30 cellular contexts compared by ENCODE assay signal in genomic region chr2:67833632-67834031, GRCh38.
"Had no signal": no experiment of that assay in that cellular context is flagged by ENCODE, and none has a peak within 500 bp of the region (broad histone marks: within the 10 kb centered on the region; RNA-seq: fewer than 3 reads in every experiment).

No MANE protein-coding gene starts in this region.

- FAIRE-seq: islet of Langerhans, kidney, pancreas, small intestine, urothelium cell line had no signal

- ATAC-seq: natural killer cell; pancreas; right cardiac atrium; stimulated activated effector memory CD8-positive, alpha-beta T cell treated with anti-CD3 and anti-CD28 coated beads, Interleukin-12 subunit alpha, Interleukin-12 subunit beta, amount 100 ng/mL, for 72 hours; upper lobe of right lung had no signal

- H3K36me3 Mint-ChIP-seq: immature natural killer cell; mesothelial cell of epicardium; natural killer cell; stimulated activated effector memory CD8-positive, alpha-beta T cell treated with anti-CD3 and anti-CD28 coated beads, Interleukin-12 subunit alpha, Interleukin-12 subunit beta, amount 100 ng/mL, for 72 hours had no signal

- H3K4me1 Mint-ChIP-seq: immature natural killer cell; mesothelial cell of epicardium; naive B cell; natural killer cell; neural crest cell; stimulated activated effector memory CD8-positive, alpha-beta T cell treated with anti-CD3 and anti-CD28 coated beads, Interleukin-12 subunit alpha, Interleukin-12 subunit beta, amount 100 ng/mL, for 72 hours had no signal

- H3K27me3 ChIP-seq: pancreas, sigmoid colon, spleen, suprapubic skin, tibial artery, upper lobe of right lung had no signal

- H3K4me1 ChIP-seq: left ventricle myocardium inferior, prostate gland, spleen, suprapubic skin, tibial artery, upper lobe of right lung had no signal

- H3K4me3 ChIP-seq: left ventricle myocardium inferior, lung, pancreas, prostate gland, sigmoid colon, spleen, suprapubic skin, thoracic aorta, tibial artery, upper lobe of right lung had no signal

- H3K9me3 ChIP-seq: left ventricle myocardium inferior, pancreas, prostate gland, sigmoid colon, spleen, suprapubic skin, thoracic aorta, tibial artery, upper lobe of right lung had no signal

- DNase-seq: hypothalamus; immature natural killer cell; kidney; left ventricle myocardium inferior; mesendoderm; naive B cell; natural killer cell; nucleus accumbens; pancreas; posterior cingulate gyrus; retina; right cardiac atrium; sigmoid colon; small intestine; spleen; stimulated activated CD4-positive, alpha-beta T cell treated with anti-CD3 and anti-CD28 coated beads, Interleukin-4, amount 100 ng/mL, for 24 hours; stimulated activated naive CD4-positive, alpha-beta T cell; tibial artery; trophoblast cell; upper lobe of right lung had no signal

- H3K36me3 ChIP-seq: left ventricle myocardium inferior, pancreas, prostate gland, sigmoid colon, spleen, suprapubic skin, thoracic aorta, tibial artery, upper lobe of right lung had no signal

- H3K27ac ChIP-seq: left ventricle myocardium inferior, pancreas, prostate gland, sigmoid colon, spleen, suprapubic skin, thoracic aorta, tibial artery, upper lobe of right lung had no signal

- H3K4me3 Mint-ChIP-seq: immature natural killer cell; mesothelial cell of epicardium; naive B cell; natural killer cell; neural crest cell; stimulated activated effector memory CD8-positive, alpha-beta T cell treated with anti-CD3 and anti-CD28 coated beads, Interleukin-12 subunit alpha, Interleukin-12 subunit beta, amount 100 ng/mL, for 72 hours; stimulated activated naive CD8-positive, alpha-beta T cell treated with anti-CD3 and anti-CD28 coated beads, Interleukin-15, Interleukin-2, amounts not matched to agents 100 ng/mL and 50 ng/mL, for 24 hours had no signal

- H3K27ac Mint-ChIP-seq: immature natural killer cell; mesothelial cell of epicardium; natural killer cell; stimulated activated effector memory CD8-positive, alpha-beta T cell treated with anti-CD3 and anti-CD28 coated beads, Interleukin-12 subunit alpha, Interleukin-12 subunit beta, amount 100 ng/mL, for 72 hours; stimulated activated naive CD8-positive, alpha-beta T cell treated with anti-CD3 and anti-CD28 coated beads, Interleukin-15, Interleukin-2, amounts not matched to agents 100 ng/mL and 50 ng/mL, for 24 hours had no signal

- H3K9me3 Mint-ChIP-seq: mesothelial cell of epicardium; natural killer cell; neural crest cell; stimulated activated naive CD8-positive, alpha-beta T cell treated with anti-CD3 and anti-CD28 coated beads, Interleukin-15, Interleukin-2, amounts not matched to agents 100 ng/mL and 50 ng/mL, for 24 hours had no signal
